In the genomic region with DNA sequence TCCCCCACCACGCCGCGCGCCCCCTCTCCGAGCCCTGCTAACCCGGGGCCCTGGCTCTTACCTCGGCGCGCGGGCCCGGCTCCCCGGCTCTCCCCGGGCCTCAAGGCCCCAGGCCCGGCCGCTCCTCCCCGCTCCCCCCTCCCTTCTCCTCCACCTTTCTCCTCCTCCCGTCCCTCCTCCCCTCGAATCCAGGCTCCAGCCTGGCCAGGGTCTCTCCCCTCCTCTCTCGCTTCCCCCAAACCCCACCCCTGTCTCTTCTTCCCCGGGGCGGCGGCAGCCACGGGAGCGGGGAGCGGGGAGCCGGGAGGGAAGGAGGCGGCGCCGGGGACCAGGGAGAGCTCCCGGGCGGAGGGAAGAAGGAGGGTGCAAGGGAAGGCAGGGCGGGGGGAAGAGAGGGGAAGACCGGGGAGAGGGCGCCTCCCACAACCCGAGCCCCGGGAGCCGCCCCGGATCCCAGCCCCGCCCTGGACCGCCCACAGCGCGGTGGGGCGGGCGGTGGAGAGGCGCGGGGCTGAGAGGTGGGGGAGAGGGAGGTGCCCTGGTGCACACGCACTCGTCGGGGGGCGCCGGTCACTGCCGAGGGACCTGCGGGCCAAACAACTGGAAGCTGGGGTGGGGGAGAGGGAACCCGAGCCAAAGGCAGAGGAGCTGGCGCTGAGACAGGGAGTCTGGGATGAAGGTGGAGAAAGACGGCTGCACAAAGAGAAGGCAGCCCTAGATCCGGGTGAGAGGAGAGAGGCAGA, we compare ENCODE assay signal across 1 cellular context.
TF ChIP-seq lines count a peak whose summit lies in the region.

TSS of gene GABBR1 (minus strand) at position 395 of the 743 bp plus-strand sequence. CDS start 798 bp downstream, outside the sequence.

TF ChIP-seq in HEK293, 187 proteins besides CTCF, POLR2A, EP300 and RAD21 (continued from another document and continues in another):
- TF ChIP-seq ZNF146 (tag by site-specific recombination; IDR thresholded peaks at IDR 0.05) = peak; percentile 8; the same call in 1 of the 2 replicates
- TF ChIP-seq ZNF426 (tag by site-specific recombination; IDR thresholded peaks at IDR 0.05) = no peak
- TF ChIP-seq ZNF792 (tag by site-specific recombination; IDR thresholded peaks at IDR 0.05) = no peak
- TF ChIP-seq, protein P1, sequence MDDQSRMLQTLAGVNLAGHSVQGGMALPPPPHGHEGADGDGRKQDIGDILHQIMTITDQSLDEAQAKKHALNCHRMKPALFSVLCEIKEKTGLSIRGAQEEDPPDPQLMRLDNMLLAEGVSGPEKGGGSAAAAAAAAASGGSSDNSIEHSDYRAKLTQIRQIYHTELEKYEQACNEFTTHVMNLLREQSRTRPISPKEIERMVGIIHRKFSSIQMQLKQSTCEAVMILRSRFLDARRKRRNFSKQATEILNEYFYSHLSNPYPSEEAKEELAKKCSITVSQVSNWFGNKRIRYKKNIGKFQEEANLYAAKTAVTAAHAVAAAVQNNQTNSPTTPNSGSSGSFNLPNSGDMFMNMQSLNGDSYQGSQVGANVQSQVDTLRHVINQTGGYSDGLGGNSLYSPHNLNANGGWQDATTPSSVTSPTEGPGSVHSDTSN (CRISPR knock-in tag; IDR thresholded peaks at IDR 0.05) = no peak
- TF ChIP-seq OVOL3 (tag by site-specific recombination; IDR thresholded peaks at IDR 0.05) = no peak
- TF ChIP-seq ZNF266 (tag by site-specific recombination; IDR thresholded peaks at IDR 0.05; ENCODE audit: low read depth) = no peak
- no peak for TF ChIP-seq ZNF132 (tag by site-specific recombination; IDR thresholded peaks at IDR 0.05; ENCODE audit: borderline replicate concordance)
- TF ChIP-seq ZBTB20 (tag by site-specific recombination; IDR thresholded peaks at IDR 0.05) = peak; percentile 91
- TF ChIP-seq ZSCAN18 (tag by site-specific recombination; IDR thresholded peaks at IDR 0.05) = no peak
- TF ChIP-seq ZBTB17 (tag by site-specific recombination; IDR thresholded peaks at IDR 0.05) = peak; percentile 93; the same call in 1 of the 2 replicates
- TF ChIP-seq ZNF394 (tag by site-specific recombination; IDR thresholded peaks at IDR 0.05; ENCODE audit: borderline replicate concordance) = no peak
- TF ChIP-seq, protein P2, sequence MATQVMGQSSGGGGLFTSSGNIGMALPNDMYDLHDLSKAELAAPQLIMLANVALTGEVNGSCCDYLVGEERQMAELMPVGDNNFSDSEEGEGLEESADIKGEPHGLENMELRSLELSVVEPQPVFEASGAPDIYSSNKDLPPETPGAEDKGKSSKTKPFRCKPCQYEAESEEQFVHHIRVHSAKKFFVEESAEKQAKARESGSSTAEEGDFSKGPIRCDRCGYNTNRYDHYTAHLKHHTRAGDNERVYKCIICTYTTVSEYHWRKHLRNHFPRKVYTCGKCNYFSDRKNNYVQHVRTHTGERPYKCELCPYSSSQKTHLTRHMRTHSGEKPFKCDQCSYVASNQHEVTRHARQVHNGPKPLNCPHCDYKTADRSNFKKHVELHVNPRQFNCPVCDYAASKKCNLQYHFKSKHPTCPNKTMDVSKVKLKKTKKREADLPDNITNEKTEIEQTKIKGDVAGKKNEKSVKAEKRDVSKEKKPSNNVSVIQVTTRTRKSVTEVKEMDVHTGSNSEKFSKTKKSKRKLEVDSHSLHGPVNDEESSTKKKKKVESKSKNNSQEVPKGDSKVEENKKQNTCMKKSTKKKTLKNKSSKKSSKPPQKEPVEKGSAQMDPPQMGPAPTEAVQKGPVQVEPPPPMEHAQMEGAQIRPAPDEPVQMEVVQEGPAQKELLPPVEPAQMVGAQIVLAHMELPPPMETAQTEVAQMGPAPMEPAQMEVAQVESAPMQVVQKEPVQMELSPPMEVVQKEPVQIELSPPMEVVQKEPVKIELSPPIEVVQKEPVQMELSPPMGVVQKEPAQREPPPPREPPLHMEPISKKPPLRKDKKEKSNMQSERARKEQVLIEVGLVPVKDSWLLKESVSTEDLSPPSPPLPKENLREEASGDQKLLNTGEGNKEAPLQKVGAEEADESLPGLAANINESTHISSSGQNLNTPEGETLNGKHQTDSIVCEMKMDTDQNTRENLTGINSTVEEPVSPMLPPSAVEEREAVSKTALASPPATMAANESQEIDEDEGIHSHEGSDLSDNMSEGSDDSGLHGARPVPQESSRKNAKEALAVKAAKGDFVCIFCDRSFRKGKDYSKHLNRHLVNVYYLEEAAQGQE (tag by site-specific recombination; IDR thresholded peaks at IDR 0.05) = peak; percentile 96
- no peak for TF ChIP-seq ZNF571 (tag by site-specific recombination; IDR thresholded peaks at IDR 0.05)
- no peak for TF ChIP-seq ZNF529 (tag by site-specific recombination; IDR thresholded peaks at IDR 0.05; ENCODE audit: insufficient replicate concordance)
- no peak for TF ChIP-seq ZNF2 (tag by site-specific recombination; IDR thresholded peaks at IDR 0.05)
- TF ChIP-seq ZNF274 (IDR thresholded peaks at IDR 0.05; ENCODE audit: low read length) = no peak
- no peak for TF ChIP-seq ZNF274 (tag by site-specific recombination; IDR thresholded peaks at IDR 0.05; ENCODE audit: borderline replicate concordance)
- TF ChIP-seq SP3 (tag by site-specific recombination; IDR thresholded peaks at IDR 0.05) = peak; percentile 99
- peak; percentile 98 for TF ChIP-seq ZNF398 (tag by site-specific recombination; IDR thresholded peaks at IDR 0.05)
- TF ChIP-seq, protein P3, sequence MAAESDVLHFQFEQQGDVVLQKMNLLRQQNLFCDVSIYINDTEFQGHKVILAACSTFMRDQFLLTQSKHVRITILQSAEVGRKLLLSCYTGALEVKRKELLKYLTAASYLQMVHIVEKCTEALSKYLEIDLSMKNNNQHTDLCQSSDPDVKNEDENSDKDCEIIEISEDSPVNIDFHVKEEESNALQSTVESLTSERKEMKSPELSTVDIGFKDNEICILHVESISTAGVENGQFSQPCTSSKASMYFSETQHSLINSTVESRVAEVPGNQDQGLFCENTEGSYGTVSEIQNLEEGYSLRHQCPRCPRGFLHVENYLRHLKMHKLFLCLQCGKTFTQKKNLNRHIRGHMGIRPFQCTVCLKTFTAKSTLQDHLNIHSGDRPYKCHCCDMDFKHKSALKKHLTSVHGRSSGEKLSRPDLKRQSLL (tag by site-specific recombination; IDR thresholded peaks at IDR 0.05) = no peak
- TF ChIP-seq ZNF133 (tag by site-specific recombination; IDR thresholded peaks at IDR 0.05) = no peak
- no peak for TF ChIP-seq ZNF768 (tag by site-specific recombination; IDR thresholded peaks at IDR 0.05)
- TF ChIP-seq ZNF701 (tag by site-specific recombination; IDR thresholded peaks at IDR 0.05) = no peak
- TF ChIP-seq ZFP3 (tag by site-specific recombination; IDR thresholded peaks at IDR 0.05; ENCODE audit: low read depth) = no peak
- TF ChIP-seq ZNF664 (tag by site-specific recombination; IDR thresholded peaks at IDR 0.05) = no peak
- no peak for TF ChIP-seq GLI4 (tag by site-specific recombination; IDR thresholded peaks at IDR 0.05)
- TF ChIP-seq, protein P4, sequence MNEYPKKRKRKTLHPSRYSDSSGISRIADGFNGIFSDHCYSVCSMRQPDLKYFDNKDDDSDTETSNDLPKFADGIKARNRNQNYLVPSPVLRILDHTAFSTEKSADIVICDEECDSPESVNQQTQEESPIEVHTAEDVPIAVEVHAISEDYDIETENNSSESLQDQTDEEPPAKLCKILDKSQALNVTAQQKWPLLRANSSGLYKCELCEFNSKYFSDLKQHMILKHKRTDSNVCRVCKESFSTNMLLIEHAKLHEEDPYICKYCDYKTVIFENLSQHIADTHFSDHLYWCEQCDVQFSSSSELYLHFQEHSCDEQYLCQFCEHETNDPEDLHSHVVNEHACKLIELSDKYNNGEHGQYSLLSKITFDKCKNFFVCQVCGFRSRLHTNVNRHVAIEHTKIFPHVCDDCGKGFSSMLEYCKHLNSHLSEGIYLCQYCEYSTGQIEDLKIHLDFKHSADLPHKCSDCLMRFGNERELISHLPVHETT (tag by site-specific recombination; IDR thresholded peaks at IDR 0.05) = no peak
- TF ChIP-seq KLF7 (tag by site-specific recombination; IDR thresholded peaks at IDR 0.05; ENCODE audit: borderline replicate concordance) = peak; percentile 93
- TF ChIP-seq ZSCAN16 (tag by site-specific recombination; IDR thresholded peaks at IDR 0.05) = no peak
- TF ChIP-seq ZNF548 (tag by site-specific recombination; IDR thresholded peaks at IDR 0.05) = no peak
- TF ChIP-seq, protein P5, sequence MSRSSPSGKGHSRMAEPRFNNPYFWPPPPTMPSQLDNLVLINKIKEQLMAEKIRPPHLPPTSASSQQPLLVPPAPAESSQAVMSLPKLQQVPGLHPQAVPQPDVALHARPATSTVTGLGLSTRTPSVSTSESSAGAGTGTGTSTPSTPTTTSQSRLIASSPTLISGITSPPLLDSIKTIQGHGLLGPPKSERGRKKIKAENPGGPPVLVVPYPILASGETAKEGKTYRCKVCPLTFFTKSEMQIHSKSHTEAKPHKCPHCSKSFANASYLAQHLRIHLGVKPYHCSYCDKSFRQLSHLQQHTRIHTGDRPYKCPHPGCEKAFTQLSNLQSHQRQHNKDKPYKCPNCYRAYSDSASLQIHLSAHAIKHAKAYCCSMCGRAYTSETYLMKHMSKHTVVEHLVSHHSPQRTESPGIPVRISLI (tag by site-specific recombination; IDR thresholded peaks at IDR 0.05) = no peak
- TF ChIP-seq ZNF776 (tag by site-specific recombination; IDR thresholded peaks at IDR 0.05; ENCODE audit: borderline replicate concordance) = no peak
- TF ChIP-seq ZSCAN23 (tag by site-specific recombination; IDR thresholded peaks at IDR 0.05) = 0 out of 2 replicates have a peak, but pooled peaks have one; percentile 50
- TF ChIP-seq ZNF214 (tag by site-specific recombination; IDR thresholded peaks at IDR 0.05; ENCODE audit: borderline replicate concordance) = no peak
- no peak for TF ChIP-seq ZNF239 (tag by site-specific recombination; IDR thresholded peaks at IDR 0.05)
- no peak for TF ChIP-seq ZNF18 (tag by site-specific recombination; IDR thresholded peaks at IDR 0.05)
- TF ChIP-seq FEZF1 (tag by site-specific recombination; IDR thresholded peaks at IDR 0.05) = no peak
- TF ChIP-seq ZNF423 (tag by site-specific recombination; IDR thresholded peaks at IDR 0.05) = peak; percentile 74; the same call in 1 of the 2 replicates
- TF ChIP-seq ZNF561 (tag by site-specific recombination; IDR thresholded peaks at IDR 0.05; ENCODE audit: borderline replicate concordance) = 0 out of 2 replicates have a peak, but pooled peaks have one; percentile 35
- TF ChIP-seq ZNF76 (tag by site-specific recombination; IDR thresholded peaks at IDR 0.05; ENCODE audit: borderline replicate concordance, low read depth) = peak; percentile 48; the same call in 1 of the 2 replicates
- TF ChIP-seq ZNF677 (tag by site-specific recombination; IDR thresholded peaks at IDR 0.05) = no peak
- TF ChIP-seq ZFHX2 (tag by site-specific recombination; conservative IDR thresholded peaks at IDR 0.05) = peak; percentile 88
- peak; percentile 59 for TF ChIP-seq ZBTB11 (tag by site-specific recombination; conservative IDR thresholded peaks at IDR 0.05; ENCODE audit: low read depth)
- no peak for TF ChIP-seq ZNF174 (tag by site-specific recombination; IDR thresholded peaks at IDR 0.05)
- no peak for TF ChIP-seq ZBTB7A (tag by site-specific recombination; IDR thresholded peaks at IDR 0.05; ENCODE audit: low read depth)
